In genomic region chr2:80326214-80326613, GRCh38 we compare ENCODE assay signal across 8 cellular contexts. TPM values are rescaled to one million over a fixed set of nuclear protein-coding genes. Genes with fewer than 3 reads are reported as not detected.
DNase-seq lines count a peak whose midpoint lies in the region; ATAC-seq lines count a peak whose summit lies in the region.

No MANE protein-coding gene starts in this region.

- ATAC-seq in left cardiac atrium = peak; percentile 45 to 47
- no peak for ATAC-seq in GM21717 (IDR thresholded peaks at IDR 0.05; ENCODE audit: unreplicated experiment)

- intact Hi-C loops in left cardiac atrium (cut with DNase I) = loop anchor here (2.0 to 10.0 kb wide), 4 partner anchors 101 to 251 kb away; no protein-coding TSS in a partner anchor

- DNase-seq in ACHN (peak; percentile 40), HS-5 (ENCODE audit: low read depth) (peak; percentile 9), SK-MEL-5 (ENCODE audit: low read depth, low spot score) (peak; percentile 69), left cardiac atrium (no peak), NCI-H1105 treated with DMSO at 0.1 percent for 48 hours (lab: John Stamatoyannopoulos, UW) (no peak), NCI-H187 treated with DMSO at 0.1 percent for 48 hours (lab: John Stamatoyannopoulos, UW) (no peak)
- DNase-seq in NK-92 treated with Interleukin-12 subunit alpha and Interleukin-12 subunit beta, amount 100 ng/mL, for 24 hours (lab: John Stamatoyannopoulos, UW) = no peak

- in situ Hi-C loops in ACHN (cut with HindIII; ENCODE audit: low pct_ligation_motif_present, low pct_unique_long_range_greater_than_20kb, low sequenced_read_pairs) = no loop called here
- in situ Hi-C loops in SK-MEL-5 (cut with HindIII; ENCODE audit: low pct_unique_long_range_greater_than_20kb, low sequenced_read_pairs) = no loop called here

RNA-seq across cellular contexts. Expression of gene LRRTM1, which starts 21.7 kb away (rescaled TPM):
- not detected in 2 replicates for total RNA-seq in SK-MEL-5 (2014; rRNA removed; shearing (Covaris generic))
- polyA plus RNA-seq in SK-MEL-5 (2015; cell fraction: cytosol; rRNA removed) = not detected in 2 replicates
- polyA plus RNA-seq in SK-MEL-5 (2015; cell fraction: nucleus; rRNA removed) = not detected in 2 replicates
- under 1 TPM; 0.18 to 0.41 TPM for total RNA-seq in left cardiac atrium

Comparison
In these comparisons a context has a peak if more than half of its experiments do, and no peak if none do; other contexts are left out.
1. DNase-seq: peak in ACHN (single experiment), HS-5 (single experiment) and SK-MEL-5 (single experiment); none in left cardiac atrium (single experiment), NK-92 treated with Interleukin-12 subunit alpha and Interleukin-12 subunit beta, amount 100 ng/mL, for 24 hours (single experiment), NCI-H1105 treated with DMSO at 0.1 percent for 48 hours (single experiment) and NCI-H187 treated with DMSO at 0.1 percent for 48 hours (single experiment).